In the genomic region with DNA sequence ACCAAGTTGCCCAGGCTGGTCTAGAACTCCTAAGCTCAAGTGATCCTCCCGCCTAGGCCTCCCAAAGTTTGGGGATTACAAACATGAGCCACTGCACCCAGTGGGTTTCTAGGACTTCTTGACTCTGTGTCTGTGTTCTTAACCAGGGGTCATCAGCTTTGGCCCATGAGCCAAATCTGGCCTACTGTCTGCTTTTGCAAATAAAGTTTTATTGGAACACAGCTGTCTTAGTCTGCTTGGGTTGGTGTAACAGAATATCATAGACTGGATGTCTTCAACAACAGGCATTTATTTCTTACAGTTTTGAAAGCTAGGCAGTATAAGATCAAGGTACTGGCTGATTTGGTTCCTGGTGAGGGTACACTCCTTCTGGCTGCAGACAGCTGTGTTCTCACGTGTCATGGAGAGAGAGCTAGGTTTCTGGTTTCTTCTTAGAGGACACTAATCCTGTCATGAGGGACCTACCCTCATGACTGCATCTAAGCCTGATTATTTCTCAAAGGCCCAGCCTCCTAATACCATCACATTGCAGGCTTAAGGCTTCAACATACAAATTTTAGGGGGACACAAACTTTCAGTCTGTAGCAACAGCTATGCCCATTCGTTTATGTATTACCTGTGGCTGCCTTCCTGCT, we compare ENCODE assay signal across 24 cellular contexts. TPM values are rescaled to one million over a fixed set of nuclear protein-coding genes. Genes with fewer than 3 reads are reported as not detected.
DNase-seq lines count a peak whose midpoint lies in the region; ATAC-seq and TF ChIP-seq lines count a peak whose summit lies in the region.
"Had no signal": no experiment of that assay in that cellular context is flagged by ENCODE, and none has a peak within 500 bp of the region (broad histone marks: within the 10 kb centered on the region; RNA-seq: fewer than 3 reads in every experiment).

No MANE protein-coding gene starts in this region.

- H3K79me2 ChIP-seq in HCT116 (ENCODE audit: insufficient read depth, low read length) (peaks cover 31% of the 10 kb centered on the region), GM23248 (ENCODE audit: insufficient read depth) (peaks cover 84% of the 10 kb centered on the region)

- ATAC-seq in HCT116 (no peak), WTC11 (no peak)
- ATAC-seq: gastroesophageal sphincter had no signal

- no peak for TF ChIP-seq CTCF in 22Rv1 (IDR thresholded peaks at IDR 0.05)
- TF ChIP-seq CTCF in HCT116 (IDR thresholded peaks at IDR 0.05 in 2 of 3, conservative IDR thresholded peaks at IDR 0.05 in 1 of 3; ENCODE audit: borderline replicate concordance in 1 of 3, insufficient read depth in 1 of 3, low read depth in 2 of 3, low read length in 2 of 3) = no peak
- no peak for TF ChIP-seq CTCF in WTC11 (IDR thresholded peaks at IDR 0.05)
- no peak for TF ChIP-seq CTCF in prostate gland (IDR thresholded peaks at IDR 0.05)
- no peak for TF ChIP-seq CTCF in GM13976 (IDR thresholded peaks at IDR 0.05; ENCODE audit: borderline replicate concordance, control extremely low read depth, extremely low read depth, insufficient read depth, missing control alignments)

- H3K27ac ChIP-seq in 22Rv1 (peak overlapping the region; percentile 71), HCT116 (ENCODE audit: low read depth, low read length) (peak overlapping the region; percentile 48), prostate gland (peak overlapping the region; percentile 66 to 79), GM23248 (no peak overlapping the region)
- H3K27ac ChIP-seq: cardiac muscle cell, esophagus squamous epithelium, gastroesophageal sphincter, vagina had no signal

- H3K9me2 ChIP-seq in HCT116 (ENCODE audit: insufficient read depth) (no peaks in the 10 kb centered on the region), GM23248 (ENCODE audit: insufficient read depth) (no peaks in the 10 kb centered on the region)
- H3K9me2 ChIP-seq: SK-N-SH had no signal

- peak overlapping the region; percentile 77 for H3K4me2 ChIP-seq in HCT116 (ENCODE audit: low read length)
- H3K4me2 ChIP-seq in GM23248 (ENCODE audit: unreplicated experiment) = no peak overlapping the region
- H3K4me2 ChIP-seq: SK-N-SH had no signal

- H3K9ac ChIP-seq in HCT116 (ENCODE audit: low read length) (0 out of 2 replicates have a peak overlapping the region, but pooled peaks have one; percentile 49), GM23248 (no peak overlapping the region)
- H3K9ac ChIP-seq: SK-N-SH had no signal

- H3K4me1 ChIP-seq in HCT116 (ENCODE audit: control insufficient read depth in 1 of 2, insufficient read depth in 2 of 2, low read length in 2 of 2) (peaks cover 15 to 23% of the 10 kb centered on the region in 2 experiments), prostate gland (replicated peaks) (peaks cover 7% of the 10 kb centered on the region), GM23248 (ENCODE audit: insufficient read depth) (no peaks in the 10 kb centered on the region)
- H3K4me1 ChIP-seq: gastroesophageal sphincter had no signal

- H3K27me3 ChIP-seq in HCT116 (ENCODE audit: insufficient read depth, low read length) (no peaks in the 10 kb centered on the region), prostate gland (replicated peaks; ENCODE audit: insufficient read depth) (no peaks in the 10 kb centered on the region), GM23248 (replicated peaks; ENCODE audit: insufficient read depth) (no peaks in the 10 kb centered on the region)
- H3K27me3 ChIP-seq: cardiac muscle cell, esophagus squamous epithelium, gastroesophageal sphincter, vagina had no signal

- no peaks in the 10 kb centered on the region for H3K27me3 Mint-ChIP-seq in WTC11 (ENCODE audit: low read depth)
- H3K27me3 Mint-ChIP-seq: activated naive CD4-positive, alpha-beta T cell treated with anti-CD3 and anti-CD28 coated beads, Interleukin-2, amount 50 U/mL, for 24 hours had no signal

- H3K36me3 ChIP-seq in HCT116 (ENCODE audit: control insufficient read depth in 1 of 2, insufficient read depth in 2 of 2, low read length in 2 of 2) (peaks cover 4 to 13% of the 10 kb centered on the region in 2 experiments; a peak in 1 of 4 replicates), prostate gland (no peaks in the 10 kb centered on the region), GM23248 (ENCODE audit: low read depth) (peaks cover 13% of the 10 kb centered on the region)

- intact Hi-C loops in HCT116 (cut with micrococcal nuclease) (no loop called here), prostate gland (cut with DNase I) (no loop called here)

- peaks cover 9% of the 10 kb centered on the region; the same call in 1 of the 2 replicates for H3K4me1 Mint-ChIP-seq in WTC11
- H3K4me1 Mint-ChIP-seq: activated naive CD4-positive, alpha-beta T cell treated with anti-CD3 and anti-CD28 coated beads, Interleukin-2, amount 50 U/mL, for 24 hours; neural crest cell had no signal

- WGBS in prostate gland = 96% methylated on average over 3 of the region's 3 CpGs
- 87% methylated on average over 3 of the region's 3 CpGs for WGBS in GM23248 (ENCODE audit: low coverage in 1 of 2, low lambda C conversion rate in 2 of 2, missing lambda C conversion rate in 2 of 2), 2 experiments

- CTCF ChIA-PET in HCT116 (lab: Charles Lee) (no interaction called here), WTC11 (lab: Charles Lee) (no interaction called here)

- H4K20me1 ChIP-seq in HCT116 (ENCODE audit: insufficient read depth) (no peaks in the 10 kb centered on the region; the same call in 1 of the 2 replicates), GM23248 (ENCODE audit: insufficient read depth) (0 out of 2 replicates have a peak, but pooled peaks cover 11% of the 10 kb centered on the region)

- H3K36me3 Mint-ChIP-seq in WTC11 = peaks cover 10% of the 10 kb centered on the region

- H3K4me3 ChIP-seq in HCT116 (replicated peaks in 1 of 2; ENCODE audit: low read depth in 1 of 2, low read length in 2 of 2) (no peak overlapping the region), prostate gland (no peak overlapping the region), GM23248 (no peak overlapping the region)
- H3K4me3 ChIP-seq: cardiac muscle cell, esophagus squamous epithelium, gastroesophageal sphincter, vagina had no signal

- 0 out of 2 replicates have a peak overlapping the region, but pooled peaks have one; percentile 9 for H3K27ac Mint-ChIP-seq in WTC11
- H3K27ac Mint-ChIP-seq: activated naive CD4-positive, alpha-beta T cell treated with anti-CD3 and anti-CD28 coated beads, Interleukin-2, amount 50 U/mL, for 24 hours had no signal

- no peak for DNase-seq in HCT116 (ENCODE audit: low read depth, low spot score)
- DNase-seq in WTC11 (ENCODE audit: low spot score) = no peak
- no peak for DNase-seq in prostate gland (ENCODE audit: low spot score)
- DNase-seq in GM13976 (ENCODE audit: low spot score) = no peak
- DNase-seq in NCI-H146 treated with DMSO at 0.1 percent for 48 hours (lab: John Stamatoyannopoulos, UW; ENCODE audit: unreplicated experiment) = no peak
- no peak for DNase-seq in GM23248
- DNase-seq in NCI-H187 treated with DMSO at 0.1 percent for 48 hours (lab: John Stamatoyannopoulos, UW) = no peak
- DNase-seq: ACHN; activated CD4-positive, alpha-beta T cell treated with anti-CD3 and anti-CD28 coated beads, Interleukin-2, amount 50 U/mL, for 1 hour; cortex of kidney; esophagus squamous epithelium; KG1; NCI-H1694; NCI-H526 treated with DMSO at 0.1 percent for 48 hours; posterior cingulate gyrus; RPMI8226; SK-N-SH; T-helper 2 cell had no signal

- H2AFZ ChIP-seq in HCT116 (ENCODE audit: low read depth, low read length, poor library complexity, severe bottlenecking) (no peak overlapping the region), GM23248 (no peak overlapping the region)

- no peaks in the 10 kb centered on the region for H3F3A ChIP-seq in GM23248 (ENCODE audit: insufficient read depth)

- H3K9me3 ChIP-seq in HCT116 (ENCODE audit: control insufficient read depth in 1 of 2, insufficient read depth in 1 of 2, low read depth in 1 of 2, low read length in 2 of 2) = no peaks in the 10 kb centered on the region
- H3K9me3 ChIP-seq in prostate gland = no peaks in the 10 kb centered on the region
- H3K9me3 ChIP-seq in GM23248 (ENCODE audit: low read depth) = no peaks in the 10 kb centered on the region
- H3K9me3 ChIP-seq: esophagus squamous epithelium, gastroesophageal sphincter, SK-N-SH, vagina had no signal

- in situ Hi-C loops in GM13976 (cut with MboI; ENCODE audit: low sequenced_read_pairs, unreplicated experiment) (no loop called here), GM23248 (cut with MboI) (no loop called here)

- no peak for TF ChIP-seq RAD21 in HCT116 (IDR thresholded peaks at IDR 0.05; ENCODE audit: low read depth)

- POLR2A ChIA-PET in HCT116 (lab: Charles Lee) = no interaction called here
- POLR2A ChIA-PET in WTC11 (lab: Charles Lee) = no interaction called here

- H3K4me3 Mint-ChIP-seq in WTC11 = no peak overlapping the region
- H3K4me3 Mint-ChIP-seq: activated naive CD4-positive, alpha-beta T cell treated with anti-CD3 and anti-CD28 coated beads, Interleukin-2, amount 50 U/mL, for 24 hours; neural crest cell had no signal

- RAD21 ChIA-PET in HCT116 (lab: Charles Lee; ENCODE audit: low non-redundant PET in 1 of 2, low total read pairs in 2 of 2, uncharacterized antibody in 2 of 2, unreplicated experiment in 2 of 2) = no interaction called here

- no peak for TF ChIP-seq POLR2A in HCT116 (IDR thresholded peaks at IDR 0.05; ENCODE audit: borderline replicate concordance, extremely low read depth, insufficient read depth, insufficient read length)
- no peak for TF ChIP-seq POLR2A in prostate gland (IDR thresholded peaks at IDR 0.05)

- no TSS peak for BruUV-seq in HCT116 (replicated peaks; lab: Mats Ljungman, UMichigan)

- H3K9me3 Mint-ChIP-seq in WTC11 = no peaks in the 10 kb centered on the region
- H3K9me3 Mint-ChIP-seq: activated naive CD4-positive, alpha-beta T cell treated with anti-CD3 and anti-CD28 coated beads, Interleukin-2, amount 50 U/mL, for 24 hours; neural crest cell had no signal

TF ChIP-seq in HCT116, 20 proteins besides CTCF, POLR2A, EP300 and RAD21:
- TF ChIP-seq ZNF274 (IDR thresholded peaks at IDR 0.05; ENCODE audit: low read depth, low read length) (no peak), EGR1 (IDR thresholded peaks at IDR 0.05; ENCODE audit: low read depth) (no peak), JUND (IDR thresholded peaks at IDR 0.05) (no peak), POLR2AphosphoS5 (IDR thresholded peaks at IDR 0.05; ENCODE audit: low read depth, low read length) (no peak)

TF ChIP-seq in WTC11, 78 proteins besides CTCF, POLR2A, EP300 and RAD21 (continues in another document):
- TF ChIP-seq ESRRA (CRISPR knock-in tag; IDR thresholded peaks at IDR 0.05; ENCODE audit: borderline replicate concordance) = no peak
- TF ChIP-seq, protein P1, sequence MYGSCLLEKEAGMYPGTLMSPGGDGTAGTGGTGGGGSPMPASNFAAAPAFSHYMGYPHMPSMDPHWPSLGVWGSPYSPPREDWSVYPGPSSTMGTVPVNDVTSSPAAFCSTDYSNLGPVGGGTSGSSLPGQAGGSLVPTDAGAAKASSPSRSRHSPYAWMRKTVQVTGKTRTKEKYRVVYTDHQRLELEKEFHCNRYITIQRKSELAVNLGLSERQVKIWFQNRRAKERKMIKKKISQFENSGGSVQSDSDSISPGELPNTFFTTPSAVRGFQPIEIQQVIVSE (CRISPR knock-in tag; IDR thresholded peaks at IDR 0.05; ENCODE audit: borderline replicate concordance) = no peak
- TF ChIP-seq NR3C1 (CRISPR knock-in tag; conservative IDR thresholded peaks at IDR 0.05; ENCODE audit: low read depth) = no peak

RNA-seq across cellular contexts. Expression of a gene that starts 23.3 kb away (rescaled TPM):
- total RNA-seq in HCT116 (2021; ENCODE audit: unreplicated experiment) (22.2 TPM), WTC11 (2021) (17.3 to 20.9 TPM (median 17.7 TPM) in 3 replicates), prostate gland (10 to 100 TPM; 36.3 to 51.6 TPM)
- polyA plus RNA-seq in HCT116 (2012) = 8.3 and 9.2 TPM in 2 replicates
- 30.6 and 31.1 TPM in 2 replicates for total RNA-seq in GM23248 (2014; rRNA removed; shearing (Covaris generic))
- 7.0 TPM in 2 replicates for polyA plus RNA-seq in GM23248 (2016; fragmentation: Nextera tagmentation; extraction: Ambion mirVana)
